Comparison of ENCODE assay signal across 8 cellular contexts in the genomic region with DNA sequence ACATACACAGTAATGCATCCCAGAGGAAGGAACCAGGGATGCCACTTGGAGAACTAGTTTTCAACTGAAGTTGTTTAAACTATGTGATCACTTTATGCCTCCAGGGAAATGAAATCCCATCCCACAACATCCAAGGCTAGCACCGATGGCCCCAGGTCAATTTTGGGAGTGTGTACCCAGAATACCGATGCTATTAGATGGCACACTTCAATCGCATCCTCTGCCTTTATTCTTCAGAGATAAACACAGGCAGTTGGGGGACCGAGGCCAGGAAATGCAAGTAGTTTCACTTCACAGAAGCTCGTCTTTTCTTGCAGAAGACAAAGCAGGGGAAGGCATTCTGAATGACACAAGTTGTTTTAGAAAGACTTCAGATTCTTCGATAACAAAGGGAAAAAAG. TPM values are rescaled to one million over a fixed set of nuclear protein-coding genes. Genes with fewer than 3 reads are reported as not detected.
DNase-seq lines count a peak whose midpoint lies in the region; ATAC-seq, FAIRE-seq and TF ChIP-seq lines count a peak whose summit lies in the region.

No MANE protein-coding gene starts in this region.

- H3K36me3 Mint-ChIP-seq in H9 (ENCODE audit: insufficient read depth in 1 of 3, low read depth in 3 of 3) (peaks cover 2 to 16% (median 3%) of the 10 kb centered on the region in 3 experiments; a peak in 6 of 7 replicates), mesothelial cell of epicardium (peaks cover 7% of the 10 kb centered on the region)
- H3K36me3 Mint-ChIP-seq in activated CD8-positive, alpha-beta T cell treated with anti-CD3 and anti-CD28 coated beads for 36 hours (ENCODE audit: low read depth) = peaks cover 35% of the 10 kb centered on the region

- H3K4me3 Mint-ChIP-seq in H9 = peak overlapping the region; percentile 22 to 26; a peak in 3 of 5 replicates
- H3K4me3 Mint-ChIP-seq in activated CD8-positive, alpha-beta T cell treated with anti-CD3 and anti-CD28 coated beads for 36 hours = peak overlapping the region; percentile 78
- no peak overlapping the region for H3K4me3 Mint-ChIP-seq in mesothelial cell of epicardium

- CTCF ChIA-PET in activated CD8-positive, alpha-beta T cell treated with anti-CD3 and anti-CD28 coated beads for 36 hours (lab: Charles Lee) = interaction anchor here (1.4 kb wide), 1 partner anchor 118 kb away, joined by 3 read pairs; no protein-coding TSS in a partner anchor

- TF ChIP-seq CTCF in H9 (conservative IDR thresholded peaks at IDR 0.05) (no peak), mesothelial cell of epicardium (IDR thresholded peaks at IDR 0.05; ENCODE audit: unreplicated experiment) (no peak), kidney (IDR thresholded peaks at IDR 0.05; ENCODE audit: borderline replicate concordance, extremely low read depth, insufficient read depth) (no peak)
- no peak for TF ChIP-seq CTCF in activated CD8-positive, alpha-beta T cell treated with anti-CD3 and anti-CD28 coated beads for 36 hours (IDR thresholded peaks at IDR 0.05)

- H3K79me1 ChIP-seq in H9 (ENCODE audit: insufficient read depth, low read depth, low read length, poor library complexity, severe bottlenecking) = peaks cover 10% of the 10 kb centered on the region

- H4K91ac ChIP-seq in H9 (ENCODE audit: insufficient read length, low read depth, low read length) = no peak overlapping the region

- H2BK15ac ChIP-seq in H9 (ENCODE audit: low read depth, low read length) = no peak overlapping the region

- no peak overlapping the region; the same call in 1 of the 2 replicates for H3K4ac ChIP-seq in H9 (ENCODE audit: low read depth, low read length)

- DNase-seq in EH (ENCODE audit: low read depth) = peak; percentile 39
- no peak for DNase-seq in H9
- DNase-seq in activated CD8-positive, alpha-beta T cell treated with anti-CD3 and anti-CD28 coated beads for 36 hours = peak; percentile 54
- no peak for DNase-seq in mesothelial cell of epicardium (ENCODE audit: low spot score in 2 of 2, unreplicated experiment in 2 of 2)
- no peak for DNase-seq in cardiac septum (ENCODE audit: low spot score)
- DNase-seq in SIG-M5 treated with dmso at 0.1 percent for 504 hours (lab: John Stamatoyannopoulos, UW; ENCODE audit: unreplicated experiment) = no peak
- DNase-seq in dedifferentiated amniotic fluid mesenchymal stem cell (ENCODE audit: extremely low spot score) = no peak
- no peak for DNase-seq in kidney

- H3K79me2 ChIP-seq in H9 (ENCODE audit: insufficient read depth, low read length) = peaks cover 56% of the 10 kb centered on the region; the same call in 1 of the 2 replicates

- no peak overlapping the region for H3T11ph ChIP-seq in H9 (ENCODE audit: low read length)

- H3K56ac ChIP-seq in H9 (ENCODE audit: insufficient read length, low read depth, low read length) = no peak overlapping the region

- H2AFZ ChIP-seq in H9 (ENCODE audit: low read length) = no peak overlapping the region

- no peak overlapping the region for H3K4me3 ChIP-seq in kidney (ENCODE audit: low read length in 2 of 2)

- H4K20me1 ChIP-seq in H9 (ENCODE audit: control insufficient read depth, insufficient read depth, insufficient read length) = no peaks in the 10 kb centered on the region

- ATAC-seq in activated CD8-positive, alpha-beta T cell treated with anti-CD3 and anti-CD28 coated beads for 36 hours = peak; percentile 62

- intact Hi-C loops in activated CD8-positive, alpha-beta T cell treated with anti-CD3 and anti-CD28 coated beads for 36 hours (cut with micrococcal nuclease) = no loop called here
- intact Hi-C loops in cardiac septum (cut with DNase I) (no loop called here), kidney (cut with DNase I) (no loop called here)

- H3K14ac ChIP-seq in H9 (ENCODE audit: insufficient read depth, low read length) = peak overlapping the region; percentile 43; the same call in 1 of the 2 replicates

- peaks cover 19% of the 10 kb centered on the region; the same call in 1 of the 2 replicates for H3K4me1 ChIP-seq in H9 (ENCODE audit: insufficient read depth, low read length)
- peaks cover 39 to 48% of the 10 kb centered on the region in 2 donors for H3K4me1 ChIP-seq in kidney (ENCODE audit: control insufficient read depth in 1 of 2, insufficient read depth in 1 of 2, low read depth in 1 of 2, low read length in 2 of 2)

- H3K9me3 Mint-ChIP-seq in H9 (no peaks in the 10 kb centered on the region), mesothelial cell of epicardium (no peaks in the 10 kb centered on the region)
- no peaks in the 10 kb centered on the region for H3K9me3 Mint-ChIP-seq in activated CD8-positive, alpha-beta T cell treated with anti-CD3 and anti-CD28 coated beads for 36 hours

- no peak overlapping the region for H4K5ac ChIP-seq in H9 (ENCODE audit: insufficient read length, low read depth, low read length)

- H3K23me2 ChIP-seq in H9 (ENCODE audit: insufficient read length, low read depth, low read length, poor library complexity, severe bottlenecking) = peaks cover 2% of the 10 kb centered on the region

- WGBS in H9 (ENCODE audit: extremely low coverage, insufficient read length, low lambda C conversion rate) = no CpG with 5 or more reads among the region's 6 CpGs

- H2BK5ac ChIP-seq in H9 (ENCODE audit: insufficient read length, low read length) = no peak overlapping the region

- peak overlapping the region; percentile 66 for H3K18ac ChIP-seq in H9 (ENCODE audit: insufficient read length, low read depth, low read length)

- peaks cover 81% of the 10 kb centered on the region in 2 experiments for H3K4me1 Mint-ChIP-seq in H9
- H3K4me1 Mint-ChIP-seq in activated CD8-positive, alpha-beta T cell treated with anti-CD3 and anti-CD28 coated beads for 36 hours (ENCODE audit: low read depth) = peaks cover 83% of the 10 kb centered on the region
- peaks cover 53% of the 10 kb centered on the region for H3K4me1 Mint-ChIP-seq in mesothelial cell of epicardium

- H3K27me3 ChIP-seq in H9 (ENCODE audit: insufficient read depth, low read length) = no peaks in the 10 kb centered on the region

- peak overlapping the region; percentile 0 for H3K9ac ChIP-seq in H9 (ENCODE audit: extremely low read depth, insufficient read length, low read length)
- H3K9ac ChIP-seq in kidney (ENCODE audit: low read length in 2 of 2) = no peak overlapping the region

- H3K4me2 ChIP-seq in H9 (ENCODE audit: insufficient read depth, insufficient read length, low read length) = peak overlapping the region; percentile 44

- no peak overlapping the region for H3K23ac ChIP-seq in H9 (ENCODE audit: insufficient read length, low read depth, low read length)

- POLR2A ChIA-PET in activated CD8-positive, alpha-beta T cell treated with anti-CD3 and anti-CD28 coated beads for 36 hours (lab: Charles Lee) = interaction anchor here (0.8 to 2.5 kb wide), 6 partner anchors 9 to 31 kb away, joined by 3 to 6 read pairs (median 3); no protein-coding TSS in a partner anchor

- no peaks in the 10 kb centered on the region for H3K36me3 ChIP-seq in kidney (ENCODE audit: control insufficient read depth in 1 of 2, insufficient read depth in 2 of 2, low read length in 2 of 2)

- H2BK120ac ChIP-seq in H9 (ENCODE audit: low read depth, low read length, poor library complexity, severe bottlenecking) = no peak overlapping the region

- H4K8ac ChIP-seq in H9 (replicated peaks; ENCODE audit: insufficient read length, low read depth, low read length) = no peak overlapping the region

- H3K27me3 Mint-ChIP-seq in H9 (ENCODE audit: low read depth) = no peaks in the 10 kb centered on the region
- H3K27me3 Mint-ChIP-seq in activated CD8-positive, alpha-beta T cell treated with anti-CD3 and anti-CD28 coated beads for 36 hours = no peaks in the 10 kb centered on the region
- H3K27me3 Mint-ChIP-seq in mesothelial cell of epicardium (ENCODE audit: low read depth) = no peaks in the 10 kb centered on the region

- peak overlapping the region; percentile 10 to 83 (median 64); a peak in 4 of 7 replicates for H3K27ac Mint-ChIP-seq in H9
- peak overlapping the region; percentile 89 for H3K27ac Mint-ChIP-seq in activated CD8-positive, alpha-beta T cell treated with anti-CD3 and anti-CD28 coated beads for 36 hours
- peak overlapping the region; percentile 59 for H3K27ac Mint-ChIP-seq in mesothelial cell of epicardium

- H2BK20ac ChIP-seq in H9 (ENCODE audit: low read depth, low read length, poor library complexity, severe bottlenecking) = no peak overlapping the region

- H3K9me3 ChIP-seq in H9 (ENCODE audit: control insufficient read depth, low read depth, low read length) (no peaks in the 10 kb centered on the region), kidney (ENCODE audit: control insufficient read depth in 1 of 2, low read length in 2 of 2) (no peaks in the 10 kb centered on the region)

- peak overlapping the region; percentile 83 for H2AK5ac ChIP-seq in H9 (ENCODE audit: insufficient read length, low read length)

- no peak overlapping the region for H2BK12ac ChIP-seq in H9 (ENCODE audit: insufficient read length, low read depth, low read length)

- no peak for FAIRE-seq in kidney (lab: Jason Lieb, UNC)

- H3K27ac ChIP-seq in H9 (ENCODE audit: insufficient read length, low read depth, low read length) = peak overlapping the region; percentile 70
- no peak overlapping the region for H3K27ac ChIP-seq in kidney (ENCODE audit: low read depth in 2 of 2, low read length in 2 of 2)

RNA-seq across cellular contexts. Expression of gene STK24, which starts 13.8 kb away (rescaled TPM):
- total RNA-seq in H9 (2021) (131 and 134 TPM in 2 replicates), mesothelial cell of epicardium (85.4 to 92.1 TPM (median 88.4 TPM) in 3 replicates), cardiac septum (63.5 TPM), kidney (122 TPM)
- 100 to 1,000 TPM; 118 TPM for total RNA-seq in activated CD8-positive, alpha-beta T cell treated with anti-CD3 and anti-CD28 coated beads for 36 hours
- polyA plus RNA-seq in kidney (ENCODE audit: insufficient read depth, low read depth, low replicate concordance) = 56.7 TPM

Comparison
In these comparisons a context has a peak if more than half of its experiments do, and no peak if none do; other contexts are left out.
1. DNase-seq: peak in EH (single experiment) and activated CD8-positive, alpha-beta T cell treated with anti-CD3 and anti-CD28 coated beads for 36 hours (single experiment); none in H9 (single experiment), mesothelial cell of epicardium (0 of 2), cardiac septum (single experiment), SIG-M5 treated with dmso at 0.1 percent for 504 hours (single experiment), dedifferentiated amniotic fluid mesenchymal stem cell (single experiment) and kidney (single experiment).
2. Peak in every context shown above with its lines, with median percentiles within 50 percentile points of each other: H3K27ac Mint-ChIP-seq.